ENCODE assay signal across 1 cellular context in the genomic region with DNA sequence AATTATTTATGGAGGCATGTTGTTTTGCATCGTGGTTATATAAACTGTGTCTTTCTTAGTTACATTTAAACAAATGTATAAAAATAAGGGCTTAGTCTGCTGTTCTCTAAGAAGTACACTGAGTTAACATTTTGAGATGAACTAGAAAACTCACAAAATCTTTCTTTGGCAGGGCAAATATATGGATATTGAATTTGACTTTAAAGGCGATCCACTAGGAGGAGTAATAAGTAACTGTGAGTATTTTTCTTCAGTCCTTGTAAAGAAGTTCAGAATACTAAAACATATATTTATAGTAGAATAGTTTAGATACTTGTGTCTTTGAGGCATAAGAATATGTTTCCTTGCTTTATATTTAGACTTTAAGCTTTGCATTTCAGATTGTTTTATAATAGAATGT.
TF ChIP-seq lines count a peak whose summit lies in the region.

No MANE protein-coding gene starts in this region.

TF ChIP-seq in IMR-90, 13 proteins besides CTCF, POLR2A, EP300 and RAD21 (continued from another document):
- TF ChIP-seq, protein P1, sequence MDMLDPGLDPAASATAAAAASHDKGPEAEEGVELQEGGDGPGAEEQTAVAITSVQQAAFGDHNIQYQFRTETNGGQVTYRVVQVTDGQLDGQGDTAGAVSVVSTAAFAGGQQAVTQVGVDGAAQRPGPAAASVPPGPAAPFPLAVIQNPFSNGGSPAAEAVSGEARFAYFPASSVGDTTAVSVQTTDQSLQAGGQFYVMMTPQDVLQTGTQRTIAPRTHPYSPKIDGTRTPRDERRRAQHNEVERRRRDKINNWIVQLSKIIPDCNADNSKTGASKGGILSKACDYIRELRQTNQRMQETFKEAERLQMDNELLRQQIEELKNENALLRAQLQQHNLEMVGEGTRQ (IDR thresholded peaks at IDR 0.05; ENCODE audit: low read depth, low read length), result no peak
- TF ChIP-seq FOS (IDR thresholded peaks at IDR 0.05; ENCODE audit: low read depth, low read length), result no peak
- TF ChIP-seq MAZ (IDR thresholded peaks at IDR 0.05; ENCODE audit: borderline replicate concordance, low read depth, low read length), result no peak
- TF ChIP-seq CEBPB (IDR thresholded peaks at IDR 0.05; ENCODE audit: low read depth, low read length), result no peak
- no peak for TF ChIP-seq SMC3 (IDR thresholded peaks at IDR 0.05; ENCODE audit: low read depth, low read length)
- TF ChIP-seq MAFK (IDR thresholded peaks at IDR 0.05; ENCODE audit: low read depth, low read length), result no peak
- no peak for TF ChIP-seq BHLHE40 (IDR thresholded peaks at IDR 0.05; ENCODE audit: low read depth, low read length)
- no peak for TF ChIP-seq MXI1 (IDR thresholded peaks at IDR 0.05; ENCODE audit: borderline replicate concordance, low read depth, low read length)
